ENCODE assay signal across 9 cellular contexts in the genomic region with DNA sequence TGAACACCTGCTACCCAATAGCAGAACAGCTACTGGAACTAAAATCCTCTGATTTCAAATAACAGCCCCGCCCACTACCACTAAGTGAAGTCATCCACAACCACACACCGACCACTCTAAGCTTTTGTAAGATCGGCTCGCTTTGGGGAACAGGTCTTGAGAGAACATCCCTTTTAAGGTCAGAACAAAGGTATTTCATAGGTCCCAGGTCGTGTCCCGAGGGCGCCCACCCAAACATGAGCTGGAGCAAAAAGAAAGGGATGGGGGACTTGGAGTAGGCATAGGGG. TPM values are rescaled to one million over a fixed set of nuclear protein-coding genes. Genes with fewer than 3 reads are reported as not detected.
DNase-seq lines count a peak whose midpoint lies in the region; ATAC-seq and TF ChIP-seq lines count a peak whose summit lies in the region.
"Had no signal": no experiment of that assay in that cellular context is flagged by ENCODE, and none has a peak within 500 bp of the region (broad histone marks: within the 10 kb centered on the region; RNA-seq: fewer than 3 reads in every experiment).

No MANE protein-coding gene starts in this region.

- peak overlapping the region; percentile 87 for H3K4me3 Mint-ChIP-seq in WTC11
- peak overlapping the region; percentile 95 for H3K4me3 Mint-ChIP-seq in dendritic cell treated with granulocyte-macrophage colony-stimulating factor and Interleukin-4, amounts not matched to agents 40 ng/mL and 50 ng/mL, for 4 days

- CTCF ChIA-PET in WTC11 (lab: Charles Lee), result interaction anchor here (0.6 to 1.9 kb wide), 6 partner anchors 47 to 813 kb away, joined by 3 to 13 read pairs (median 5); no protein-coding TSS in a partner anchor

- no peaks in the 10 kb centered on the region; the same call in 1 of the 2 replicates for H3K27me3 Mint-ChIP-seq in WTC11 (ENCODE audit: low read depth)
- H3K27me3 Mint-ChIP-seq in dendritic cell treated with granulocyte-macrophage colony-stimulating factor and Interleukin-4, amounts not matched to agents 40 ng/mL and 50 ng/mL, for 4 days, result no peaks in the 10 kb centered on the region

- H3K4me1 Mint-ChIP-seq in WTC11, result peaks cover 12% of the 10 kb centered on the region
- H3K4me1 Mint-ChIP-seq in dendritic cell treated with granulocyte-macrophage colony-stimulating factor and Interleukin-4, amounts not matched to agents 40 ng/mL and 50 ng/mL, for 4 days (ENCODE audit: low read depth), result peaks cover 15% of the 10 kb centered on the region

- peak overlapping the region; percentile 71 for H3K4me2 ChIP-seq in KMS-11

- TF ChIP-seq CTCF in KMS-11 (conservative IDR thresholded peaks at IDR 0.05; ENCODE audit: low read depth, low read length), result no peak
- TF ChIP-seq CTCF in WTC11 (IDR thresholded peaks at IDR 0.05), result no peak

- no peak overlapping the region for H3K4me3 ChIP-seq in KMS-11 (IDR thresholded peaks at IDR 0.05; ENCODE audit: insufficient read depth, low read depth, low read length)

- H3K36me3 Mint-ChIP-seq in WTC11, result peaks cover 9% of the 10 kb centered on the region
- H3K36me3 Mint-ChIP-seq in dendritic cell treated with granulocyte-macrophage colony-stimulating factor and Interleukin-4, amounts not matched to agents 40 ng/mL and 50 ng/mL, for 4 days (ENCODE audit: low read depth), result peaks cover 9% of the 10 kb centered on the region

- no peaks in the 10 kb centered on the region for H4K20me1 ChIP-seq in KMS-11 (ENCODE audit: insufficient read depth)

- peak overlapping the region; percentile 95 for H3K27ac ChIP-seq in KMS-11

- H3K4me1 ChIP-seq in KMS-11 (ENCODE audit: low read depth, poor library complexity, severe bottlenecking), result peaks cover 7% of the 10 kb centered on the region

- POLR2A ChIA-PET in WTC11 (lab: Charles Lee), result interaction anchor here (0.8 to 2.2 kb wide), 8 partner anchors 30 to 406 kb away, joined by 3 to 13 read pairs (median 4); a partner anchor contains a TSS

- no peaks in the 10 kb centered on the region for H3K9me3 Mint-ChIP-seq in WTC11
- no peaks in the 10 kb centered on the region for H3K9me3 Mint-ChIP-seq in dendritic cell treated with granulocyte-macrophage colony-stimulating factor and Interleukin-4, amounts not matched to agents 40 ng/mL and 50 ng/mL, for 4 days

- H3K27me3 ChIP-seq in KMS-11 (ENCODE audit: insufficient read depth, low read depth), result no peaks in the 10 kb centered on the region

- no peaks in the 10 kb centered on the region for H3K36me3 ChIP-seq in KMS-11 (ENCODE audit: insufficient read depth)

- ATAC-seq in GM21528 (IDR thresholded peaks at IDR 0.05; ENCODE audit: low FRiP score, unreplicated experiment) (peak; percentile 20), WTC11 (peak; percentile 40), GM21526 (IDR thresholded peaks at IDR 0.05; ENCODE audit: low FRiP score, unreplicated experiment) (no peak)

- no peaks in the 10 kb centered on the region; the same call in 1 of the 2 replicates for H3K79me2 ChIP-seq in KMS-11 (ENCODE audit: insufficient read depth, low read depth)

- DNase-seq in DMS79 (lab: John Stamatoyannopoulos, UW) (peak; percentile 17), WTC11 (ENCODE audit: low spot score) (no peak), lung microvascular endothelial cell (ENCODE audit: low read depth in 2 of 2) (peak; percentile 31 to 65)
- peak; percentile 24 to 35 for DNase-seq in stimulated activated CD8-positive, alpha-beta memory T cell treated with anti-CD3 and anti-CD28 coated beads, Interleukin-7, amount 100 ng/mL, for 1 hour (ENCODE audit: low read depth in 2 of 2)

- peak overlapping the region; percentile 97 for H3K27ac Mint-ChIP-seq in WTC11
- peak overlapping the region; percentile 100 for H3K27ac Mint-ChIP-seq in dendritic cell treated with granulocyte-macrophage colony-stimulating factor and Interleukin-4, amounts not matched to agents 40 ng/mL and 50 ng/mL, for 4 days

- intact Hi-C loops in dendritic cell treated with granulocyte-macrophage colony-stimulating factor and Interleukin-4, amounts not matched to agents 40 ng/mL and 50 ng/mL, for 4 days (cut with micrococcal nuclease), result loop anchor here (2.0 to 10.0 kb wide), 4 partner anchors 26 to 408 kb away; a partner anchor contains a TSS

- peak overlapping the region; percentile 93 for H3K9ac ChIP-seq in KMS-11

- peak overlapping the region; percentile 92 for H2AFZ ChIP-seq in KMS-11 (ENCODE audit: low read depth)

TF ChIP-seq in WTC11, 78 proteins besides CTCF, POLR2A, EP300 and RAD21:
- TF ChIP-seq, protein P1, sequence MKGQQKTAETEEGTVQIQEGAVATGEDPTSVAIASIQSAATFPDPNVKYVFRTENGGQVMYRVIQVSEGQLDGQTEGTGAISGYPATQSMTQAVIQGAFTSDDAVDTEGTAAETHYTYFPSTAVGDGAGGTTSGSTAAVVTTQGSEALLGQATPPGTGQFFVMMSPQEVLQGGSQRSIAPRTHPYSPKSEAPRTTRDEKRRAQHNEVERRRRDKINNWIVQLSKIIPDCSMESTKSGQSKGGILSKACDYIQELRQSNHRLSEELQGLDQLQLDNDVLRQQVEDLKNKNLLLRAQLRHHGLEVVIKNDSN (CRISPR knock-in tag; IDR thresholded peaks at IDR 0.05), result no peak
- no peak for TF ChIP-seq NFATC4 (CRISPR knock-in tag; IDR thresholded peaks at IDR 0.05)
- no peak for TF ChIP-seq ETV6 (CRISPR knock-in tag; IDR thresholded peaks at IDR 0.05)
- TF ChIP-seq RORB (CRISPR knock-in tag; IDR thresholded peaks at IDR 0.05), result no peak
- TF ChIP-seq, protein P2, sequence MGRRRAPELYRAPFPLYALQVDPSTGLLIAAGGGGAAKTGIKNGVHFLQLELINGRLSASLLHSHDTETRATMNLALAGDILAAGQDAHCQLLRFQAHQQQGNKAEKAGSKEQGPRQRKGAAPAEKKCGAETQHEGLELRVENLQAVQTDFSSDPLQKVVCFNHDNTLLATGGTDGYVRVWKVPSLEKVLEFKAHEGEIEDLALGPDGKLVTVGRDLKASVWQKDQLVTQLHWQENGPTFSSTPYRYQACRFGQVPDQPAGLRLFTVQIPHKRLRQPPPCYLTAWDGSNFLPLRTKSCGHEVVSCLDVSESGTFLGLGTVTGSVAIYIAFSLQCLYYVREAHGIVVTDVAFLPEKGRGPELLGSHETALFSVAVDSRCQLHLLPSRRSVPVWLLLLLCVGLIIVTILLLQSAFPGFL (CRISPR knock-in tag; IDR thresholded peaks at IDR 0.05; ENCODE audit: borderline replicate concordance), result no peak
- TF ChIP-seq GRHL2 (CRISPR knock-in tag; IDR thresholded peaks at IDR 0.05; ENCODE audit: insufficient replicate concordance, severe bottlenecking), result no peak
- TF ChIP-seq CBFB (CRISPR knock-in tag; IDR thresholded peaks at IDR 0.05; ENCODE audit: low read depth), result no peak

RNA-seq across cellular contexts. Expression of a gene that starts 0.3 kb away (rescaled TPM):
- total RNA-seq in WTC11 (2021) (0.25 to 0.48 TPM (median 0.33 TPM) in 3 replicates), lung microvascular endothelial cell (not detected in 2 replicates)
- total RNA-seq: glomerular endothelial cell had no signal

RNA-seq across cellular contexts. Expression of a gene that starts 0.4 kb away (rescaled TPM):
- total RNA-seq in WTC11 (2021) (14.8 to 21.6 TPM (median 18.2 TPM) in 3 replicates), lung microvascular endothelial cell (1.2 and 3.3 TPM in 2 replicates)
